In genomic region chr4:88008624-88009235, GRCh38 we compare ENCODE assay signal across 8 cellular contexts. TPM values are rescaled to one million over a fixed set of nuclear protein-coding genes. Genes with fewer than 3 reads are reported as not detected.
DNase-seq lines count a peak whose midpoint lies in the region; ATAC-seq and TF ChIP-seq lines count a peak whose summit lies in the region.

No MANE protein-coding gene starts in this region.

- no peaks in the 10 kb centered on the region for H3K36me3 ChIP-seq in heart left ventricle

- TF ChIP-seq POLR2A in heart left ventricle (IDR thresholded peaks at IDR 0.05): no peak

- H3K9me3 ChIP-seq in heart left ventricle: peaks cover 0 to 3% (median 0%) of the 10 kb centered on the region in 12 donors

- H3K4me1 ChIP-seq in heart left ventricle: peaks cover 0 to 69% (median 41%) of the 10 kb centered on the region in 12 donors

- WGBS in heart left ventricle, 4 donors: 16 to 21% (median 19%) methylated on average over 5 of the region's 5 CpGs

- no peak for ATAC-seq in heart left ventricle
- no peak for ATAC-seq in Right ventricle myocardium superior (ENCODE audit: poor library complexity)
- ATAC-seq in GM21528 (IDR thresholded peaks at IDR 0.05; ENCODE audit: low FRiP score, unreplicated experiment): no peak

- peak overlapping the region; percentile 72 to 90 (median 84) for H3K4me3 ChIP-seq in heart left ventricle
- H3K4me3 ChIP-seq in skeletal muscle cell (ENCODE audit: low read depth, low read length): peak overlapping the region; percentile 88

- H3K27ac ChIP-seq in heart left ventricle (peak overlapping the region in 10 of 12 donors; percentile 49 to 91 (median 83)), VCaP (peak overlapping the region; percentile 91)

- TF ChIP-seq CTCF in heart left ventricle (IDR thresholded peaks at IDR 0.05) (no peak), VCaP (conservative IDR thresholded peaks at IDR 0.05) (no peak)

- H3K27me3 ChIP-seq in heart left ventricle: no peaks in the 10 kb centered on the region

- intact Hi-C loops in heart left ventricle (cut with DNase I): no loop called here
- intact Hi-C loops in Right ventricle myocardium superior (cut with DNase I): no loop called here

- DNase-seq in heart left ventricle (no peak), Right ventricle myocardium superior (no peak), globus pallidus (ENCODE audit: low spot score) (peak; percentile 30), skeletal muscle cell (ENCODE audit: low read depth) (no peak), NCI-H82 treated with DMSO at 0.1 percent for 48 hours (lab: John Stamatoyannopoulos, UW; ENCODE audit: unreplicated experiment) (no peak), NCI-H146 (lab: John Stamatoyannopoulos, UW) (no peak)

RNA-seq across cellular contexts. Expression of gene PKD2, which starts 1.3 kb away (rescaled TPM):
- total RNA-seq in heart left ventricle: 10 to 100 TPM; 11.5 to 26.7 (median 17.2) TPM
- polyA plus RNA-seq in heart left ventricle: 10 to 100 TPM in 1 of 2 donors, 1 to 10 TPM in 1; 6.6 to 12.2 TPM
- total RNA-seq in Right ventricle myocardium superior: 11.6 TPM

RNA-seq across cellular contexts. Expression of gene SPP1, which starts 33.2 kb away (rescaled TPM):
- 1,000 to 10,000 TPM in 1 of 9 donors, 10 to 100 TPM in 4, 1 to 10 TPM in 4; 6.4 to 1,074 (median 11.4) TPM for total RNA-seq in heart left ventricle
- 10 to 100 TPM in 1 of 2 donors, 1 to 10 TPM in 1; 1.6 to 42.9 TPM for polyA plus RNA-seq in heart left ventricle
- 5.6 TPM for total RNA-seq in Right ventricle myocardium superior
